Comparison of ENCODE assay signal across 8 cellular contexts in genomic region chr2:216516730-216517350, GRCh38. TPM values are rescaled to one million over a fixed set of nuclear protein-coding genes. Genes with fewer than 3 reads are reported as not detected.
DNase-seq lines count a peak whose midpoint lies in the region; ATAC-seq and TF ChIP-seq lines count a peak whose summit lies in the region.

No MANE protein-coding gene starts in this region.

- WGBS in mesenchymal stem cell: no CpG with 5 or more reads among the region's 2 CpGs

- no peak overlapping the region for H2BK5ac ChIP-seq in mesenchymal stem cell (ENCODE audit: low read depth, low read length, poor library complexity, severe bottlenecking)

- H3K4ac ChIP-seq in mesenchymal stem cell (ENCODE audit: low read depth in 1 of 2, low read length in 2 of 2): no peak overlapping the region

- POLR2A ChIA-PET in HEK293 (lab: Yijun Ruan, JAX): interaction anchor here (0.6 kb wide), 1 partner anchor 102 kb away, joined by 3 read pairs; no protein-coding TSS in a partner anchor

- H3K27ac ChIP-seq in HEK293 (ENCODE audit: extremely low read depth, low read depth, low read length): no peak overlapping the region
- no peak overlapping the region for H3K27ac ChIP-seq in mesenchymal stem cell (ENCODE audit: low read length, poor library complexity, severe bottlenecking)
- H3K27ac ChIP-seq in substantia nigra (ENCODE audit: low read depth, low read length, poor library complexity, severe bottlenecking): no peak overlapping the region

- no peak overlapping the region for H3K9ac ChIP-seq in mesenchymal stem cell (ENCODE audit: low read length)

- no peak overlapping the region for H2BK120ac ChIP-seq in mesenchymal stem cell (ENCODE audit: low read depth, low read length)

- H3K79me1 ChIP-seq in mesenchymal stem cell (replicated peaks; ENCODE audit: low read length, poor library complexity, severe bottlenecking): no peaks in the 10 kb centered on the region

- H3K9me3 ChIP-seq in BE2C: no peaks in the 10 kb centered on the region
- no peaks in the 10 kb centered on the region for H3K9me3 ChIP-seq in HEK293 (ENCODE audit: control insufficient read depth, insufficient read depth, low read depth, low read length)
- H3K9me3 ChIP-seq in mesenchymal stem cell (ENCODE audit: control insufficient read depth, low read length): no peaks in the 10 kb centered on the region

- H3K27me3 ChIP-seq in BE2C: no peaks in the 10 kb centered on the region
- no peaks in the 10 kb centered on the region for H3K27me3 ChIP-seq in mesenchymal stem cell (ENCODE audit: control insufficient read depth in 1 of 2, insufficient read depth in 1 of 2, low read length in 2 of 2)

- no peak overlapping the region for H4K91ac ChIP-seq in mesenchymal stem cell (ENCODE audit: low read length)

- no peak overlapping the region for H3K4me2 ChIP-seq in mesenchymal stem cell (ENCODE audit: low read length, poor library complexity, severe bottlenecking)

- H3K4me3 ChIP-seq in BE2C (ENCODE audit: low read depth, low read length): no peak overlapping the region
- H3K4me3 ChIP-seq in HEK293 (ENCODE audit: low read depth, low read length): no peak overlapping the region
- H3K4me3 ChIP-seq in mesenchymal stem cell (ENCODE audit: insufficient read depth in 1 of 2, low read depth in 1 of 2, low read length in 2 of 2): no peak overlapping the region

- H4K8ac ChIP-seq in mesenchymal stem cell (ENCODE audit: low read length): no peak overlapping the region

- no peak overlapping the region for H2AK5ac ChIP-seq in mesenchymal stem cell (ENCODE audit: low read length, severe bottlenecking)

- H3K18ac ChIP-seq in mesenchymal stem cell (ENCODE audit: low read depth in 1 of 2, low read length in 2 of 2): no peak overlapping the region

- no peak overlapping the region for H2AFZ ChIP-seq in mesenchymal stem cell (ENCODE audit: low read depth, low read length)

- no peak for DNase-seq in BE2C
- DNase-seq in NCI-H69 (lab: John Stamatoyannopoulos, UW): peak; percentile 61
- DNase-seq in cerebellum (ENCODE audit: low spot score): peak; percentile 43
- DNase-seq in mesenchymal stem cell: peak; percentile 59
- no peak for DNase-seq in activated CD4-positive, alpha-beta T cell treated with anti-CD3 and anti-CD28 coated beads for 48 hours
- no peak for DNase-seq in substantia nigra (lab: John Stamatoyannopoulos, UW)

- peaks cover 10% of the 10 kb centered on the region for H3K36me3 ChIP-seq in BE2C
- H3K36me3 ChIP-seq in HEK293 (ENCODE audit: control insufficient read depth in 2 of 2, insufficient read depth in 1 of 2, low read length in 2 of 2): peaks cover 0 to 9% of the 10 kb centered on the region in 2 experiments; a peak in 2 of 3 replicates
- peaks cover 0 to 15% of the 10 kb centered on the region in 2 experiments for H3K36me3 ChIP-seq in mesenchymal stem cell (ENCODE audit: control insufficient read depth in 1 of 2, insufficient read depth in 2 of 2, low read depth in 1 of 2, low read length in 2 of 2)

- peak; percentile 80 for TF ChIP-seq CTCF in BE2C (IDR thresholded peaks at IDR 0.05; ENCODE audit: low read depth, low read length)
- TF ChIP-seq CTCF in HEK293 (tag by site-specific recombination; IDR thresholded peaks at IDR 0.05): peak; percentile 81

- no peak overlapping the region for H2BK15ac ChIP-seq in mesenchymal stem cell (ENCODE audit: low read depth, poor library complexity, severe bottlenecking)

- H2BK12ac ChIP-seq in mesenchymal stem cell (ENCODE audit: low read length in 2 of 2): no peak overlapping the region

- no peak overlapping the region for H3K14ac ChIP-seq in mesenchymal stem cell (ENCODE audit: low read length in 2 of 2)

- no peak for ATAC-seq in GM19455 (IDR thresholded peaks at IDR 0.05; ENCODE audit: unreplicated experiment)

- H3K4me1 ChIP-seq in BE2C (peaks cover 1% of the 10 kb centered on the region; the same call in 1 of the 2 replicates), HEK293 (ENCODE audit: control insufficient read depth, insufficient read depth, low read length) (no peaks in the 10 kb centered on the region), mesenchymal stem cell (ENCODE audit: control insufficient read depth, insufficient read depth, low read depth, low read length) (peaks cover 6% of the 10 kb centered on the region)

- no peak overlapping the region for H3K23ac ChIP-seq in mesenchymal stem cell (ENCODE audit: low read length in 2 of 2)

- CTCF ChIA-PET in HEK293 (lab: Yijun Ruan, JAX): interaction anchor here (0.6 to 13.1 kb wide), 25 partner anchors 10 to 1239 kb away, joined by 3 to 376 read pairs (median 5); partner anchors contain the start of gene IGFBP5

TF ChIP-seq in HEK293, 187 proteins besides CTCF, POLR2A, EP300 and RAD21:
- TF ChIP-seq ZNF654 (tag by site-specific recombination; IDR thresholded peaks at IDR 0.05; ENCODE audit: low read depth) (peak; percentile 63), ZNF274 (IDR thresholded peaks at IDR 0.05; ENCODE audit: low read length) (no peak), ZNF274 (tag by site-specific recombination; IDR thresholded peaks at IDR 0.05; ENCODE audit: borderline replicate concordance) (no peak), ZEB2 (tag by site-specific recombination; IDR thresholded peaks at IDR 0.05) (0 out of 2 replicates have a peak, but pooled peaks have one; percentile 20)

RNA-seq across cellular contexts. Expression of gene RPL37A, which starts 18.2 kb away (rescaled TPM):
- 3,146 TPM for polyA plus RNA-seq in BE2C (2012; ENCODE audit: insufficient read depth, insufficient read length, low read depth)
- 1,512 TPM for total RNA-seq in cerebellum
- polyA plus RNA-seq in mesenchymal stem cell (2013, experiment 1 of 2): 9,229 TPM
- 8,918 TPM for polyA plus RNA-seq in mesenchymal stem cell (2013, experiment 2 of 2)

Comparison
In these comparisons a context has a peak if more than half of its experiments do, and no peak if none do; other contexts are left out.
1. DNase-seq: peak in NCI-H69 (single experiment), cerebellum (single experiment) and mesenchymal stem cell (single experiment); none in BE2C (single experiment), activated CD4-positive, alpha-beta T cell treated with anti-CD3 and anti-CD28 coated beads for 48 hours (single experiment) and substantia nigra (0 of 49).